Comparison of ENCODE assay signal across 9 cellular contexts in the genomic region with DNA sequence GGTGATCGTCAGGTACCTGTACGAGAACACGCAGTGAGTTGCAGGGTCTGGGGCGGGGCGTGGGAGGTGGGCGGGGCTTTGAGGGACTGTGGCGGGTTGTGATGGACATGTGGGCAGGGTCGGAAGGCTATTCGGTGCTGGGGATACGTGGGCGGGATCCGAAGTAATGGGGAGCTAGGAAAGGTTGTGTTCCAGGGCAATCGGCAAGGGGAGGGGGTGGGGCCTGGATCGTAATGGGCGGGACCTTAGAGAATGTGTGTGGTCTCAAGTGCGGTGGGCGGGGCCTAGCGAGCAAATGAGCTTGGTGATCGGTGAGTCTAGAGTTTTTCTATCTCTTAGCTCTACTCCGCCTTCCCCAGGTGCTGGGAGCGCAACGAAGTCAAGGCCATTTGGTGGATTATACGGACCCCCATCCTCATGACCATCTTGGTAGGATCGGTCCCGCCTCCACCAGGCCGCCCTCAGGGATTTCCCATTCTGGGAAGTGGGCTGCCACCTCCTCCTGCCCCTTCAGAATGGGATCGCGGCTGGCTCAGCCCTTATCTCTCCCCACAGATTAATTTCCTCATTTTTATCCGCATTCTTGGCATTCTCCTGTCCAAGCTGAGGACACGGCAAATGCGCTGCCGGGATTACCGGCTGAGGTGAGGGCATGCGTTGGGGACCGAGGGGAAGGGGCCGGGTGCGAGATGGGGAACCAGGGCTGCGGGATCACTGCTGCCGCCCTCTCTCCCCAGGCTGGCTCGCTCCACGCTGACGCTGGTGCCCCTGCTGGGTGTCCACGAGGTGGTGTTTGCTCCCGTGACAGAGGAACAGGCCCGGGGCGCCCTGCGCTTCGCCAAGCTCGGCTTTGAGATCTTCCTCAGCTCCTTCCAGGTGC. TPM values are rescaled to one million over a fixed set of nuclear protein-coding genes. Genes with fewer than 3 reads are reported as not detected.
DNase-seq lines count a peak whose midpoint lies in the region; ATAC-seq, FAIRE-seq and TF ChIP-seq lines count a peak whose summit lies in the region.
"Had no signal": no experiment of that assay in that cellular context is flagged by ENCODE, and none has a peak within 500 bp of the region (broad histone marks: within the 10 kb centered on the region; RNA-seq: fewer than 3 reads in every experiment).

No MANE protein-coding gene starts in this region.

- 3 to 4% methylated on average over 49 of the region's 49 CpGs for WGBS in sigmoid colon, 2 donors

- no peak overlapping the region for H3K27ac Mint-ChIP-seq in astrocyte (ENCODE audit: unreplicated experiment)

- H3K9me3 ChIP-seq in HUES6 (ENCODE audit: control insufficient read depth, insufficient read depth, low read depth, low read length), result no peaks in the 10 kb centered on the region
- H3K9me3 ChIP-seq in astrocyte (ENCODE audit: insufficient read depth, low read depth, low read length), result no peaks in the 10 kb centered on the region
- H3K9me3 ChIP-seq in gastrocnemius medialis, result no peaks in the 10 kb centered on the region
- H3K9me3 ChIP-seq in sigmoid colon, result no peaks in the 10 kb centered on the region

- peaks cover 2% of the 10 kb centered on the region for H3K4me1 Mint-ChIP-seq in astrocyte (ENCODE audit: low read depth, unreplicated experiment)

- peak overlapping the region; percentile 80 for H3K4me2 ChIP-seq in astrocyte (ENCODE audit: low read length)

- no peak for ATAC-seq in gastrocnemius medialis

- H3K4me3 ChIP-seq in HUES6 (ENCODE audit: low read depth, low read length) (peak overlapping the region; percentile 75), astrocyte (ENCODE audit: insufficient read depth, low read depth, low read length) (peak overlapping the region; percentile 28), gastrocnemius medialis (peak overlapping the region in 3 of 4 donors; percentile 19 to 40 (median 38)), sigmoid colon (peak overlapping the region in 2 of 4 donors; percentile 27)

- no peak for TF ChIP-seq POLR2A in gastrocnemius medialis (IDR thresholded peaks at IDR 0.05)
- TF ChIP-seq POLR2A in sigmoid colon (IDR thresholded peaks at IDR 0.05), result no peak

- DNase-seq in EH (ENCODE audit: low read depth) (peak; percentile 87), T-helper 9 cell (peak; percentile 70), astrocyte (ENCODE audit: low read depth) (peak; percentile 55), hypothalamus (lab: John Stamatoyannopoulos, UW) (peak in 43 of 51 donors; percentile 2 to 87 (median 56)), gastrocnemius medialis (no peak), sigmoid colon (no peak), H4 (ENCODE audit: low spot score) (no peak)

- no peaks in the 10 kb centered on the region for H3K79me2 ChIP-seq in astrocyte (ENCODE audit: insufficient read depth, low read length)

- peaks cover 7% of the 10 kb centered on the region for H3K36me3 Mint-ChIP-seq in astrocyte (ENCODE audit: low read depth, unreplicated experiment)

- peaks cover 9% of the 10 kb centered on the region for H3K27me3 Mint-ChIP-seq in astrocyte (ENCODE audit: low read depth, unreplicated experiment)

- H3K4me3 Mint-ChIP-seq in astrocyte (ENCODE audit: unreplicated experiment), result peak overlapping the region; percentile 71

- H3K4me1 ChIP-seq in HUES6 (ENCODE audit: control insufficient read depth, insufficient read depth, low read length) (peaks cover 9% of the 10 kb centered on the region; the same call in 1 of the 2 replicates), astrocyte (ENCODE audit: insufficient read depth, low read length) (peaks cover 8% of the 10 kb centered on the region), gastrocnemius medialis (peaks cover 4 to 16% of the 10 kb centered on the region in 2 donors), sigmoid colon (peaks cover 0 to 28% (median 23%) of the 10 kb centered on the region in 4 donors)

- H3K9me3 Mint-ChIP-seq in astrocyte (ENCODE audit: unreplicated experiment), result no peaks in the 10 kb centered on the region

- H3K27ac ChIP-seq in HUES6 (ENCODE audit: low read depth, low read length), result no peak overlapping the region
- no peak overlapping the region for H3K27ac ChIP-seq in astrocyte (ENCODE audit: low read depth, low read length)
- H3K27ac ChIP-seq in gastrocnemius medialis, result no peak overlapping the region
- no peak overlapping the region for H3K27ac ChIP-seq in sigmoid colon

- FAIRE-seq in astrocyte (lab: Jason Lieb, UNC), result no peak
- FAIRE-seq: TTC549 had no signal

- H4K20me1 ChIP-seq in astrocyte (ENCODE audit: insufficient read depth, low read length), result no peaks in the 10 kb centered on the region

- in situ Hi-C loops in gastrocnemius medialis (cut with MboI; ENCODE audit: low sequenced_read_pairs in 4 of 4), result no loop called here

- peaks cover 17% of the 10 kb centered on the region for H3K27me3 ChIP-seq in HUES6 (ENCODE audit: control insufficient read depth, insufficient read depth, low read length)
- H3K27me3 ChIP-seq in astrocyte (ENCODE audit: insufficient read depth, low read length), result peaks cover 9% of the 10 kb centered on the region
- peaks cover 34 to 45% (median 39%) of the 10 kb centered on the region in 3 donors for H3K27me3 ChIP-seq in gastrocnemius medialis
- peaks cover 24 to 77% (median 45%) of the 10 kb centered on the region in 3 donors for H3K27me3 ChIP-seq in sigmoid colon

- TF ChIP-seq CTCF in astrocyte (IDR thresholded peaks at IDR 0.05; ENCODE audit: insufficient read depth, low read depth, low read length) (no peak), gastrocnemius medialis (IDR thresholded peaks at IDR 0.05 in 4 of 5, conservative IDR thresholded peaks at IDR 0.05 in 1 of 5) (no peak), sigmoid colon (IDR thresholded peaks at IDR 0.05) (no peak)

- TF ChIP-seq EP300 in sigmoid colon (IDR thresholded peaks at IDR 0.05), result no peak

- intact Hi-C loops in gastrocnemius medialis (cut with DNase I; ENCODE audit: low total_unique reads), result no loop called here
- intact Hi-C loops in sigmoid colon (cut with DNase I), result no loop called here

- H3K36me3 ChIP-seq in HUES6 (ENCODE audit: control insufficient read depth, insufficient read depth, low read length) (no peaks in the 10 kb centered on the region), astrocyte (ENCODE audit: insufficient read depth, low read length) (no peaks in the 10 kb centered on the region), gastrocnemius medialis (no peaks in the 10 kb centered on the region), sigmoid colon (no peaks in the 10 kb centered on the region)

- H3K9ac ChIP-seq in HUES6 (ENCODE audit: low read length) (peak overlapping the region; percentile 34), astrocyte (ENCODE audit: low read length) (peak overlapping the region; percentile 23)

- H2AFZ ChIP-seq in astrocyte (ENCODE audit: low read depth, low read length), result peak overlapping the region; percentile 69

RNA-seq across cellular contexts. Expression of a gene that starts 9.6 kb away (rescaled TPM):
- total RNA-seq in astrocyte, result 4.4 and 4.6 TPM in 2 replicates
- total RNA-seq in gastrocnemius medialis, result not detected
- total RNA-seq in sigmoid colon, result not detected
- 10 to 100 TPM in 1 of 3 donors, 1 to 10 TPM in 1, under 1 TPM in 1; 0.69 to 11.8 (median 3.6) TPM for polyA plus RNA-seq in sigmoid colon
- not detected in 2 replicates for total RNA-seq in H4 (2014; rRNA removed; shearing (Covaris generic))

RNA-seq across cellular contexts. Expression of a gene that starts 14.2 kb away (rescaled TPM):
- total RNA-seq in astrocyte (416 and 459 TPM in 2 replicates), gastrocnemius medialis (100 to 1,000 TPM; 136 to 167 (median 144) TPM), sigmoid colon (100 to 1,000 TPM; 145 to 261 (median 242) TPM)
- 100 to 1,000 TPM; 271 to 423 (median 382) TPM for polyA plus RNA-seq in sigmoid colon
- total RNA-seq in H4 (2014; rRNA removed; shearing (Covaris generic)), result 318 and 326 TPM in 2 replicates

RNA-seq across cellular contexts. Expression of a gene that starts 14.9 kb away (rescaled TPM):
- total RNA-seq in astrocyte, result 21.8 and 23.4 TPM in 2 replicates
- total RNA-seq in gastrocnemius medialis, result 1 to 10 TPM in 2 of 4 donors, under 1 TPM in 2; 0.80 to 1.4 (median 0.97) TPM
- total RNA-seq in sigmoid colon, result 1 to 10 TPM; 2.1 to 4.7 (median 3.4) TPM
- polyA plus RNA-seq in sigmoid colon, result 1 to 10 TPM; 1.2 to 7.6 (median 1.6) TPM
- total RNA-seq in H4 (2014; rRNA removed; shearing (Covaris generic)), result 5.4 and 5.9 TPM in 2 replicates

RNA-seq across cellular contexts. Expression of a gene that starts 38.4 kb away (rescaled TPM):
- total RNA-seq in astrocyte (24.6 and 27.8 TPM in 2 replicates), gastrocnemius medialis (1 to 10 TPM; 3.0 to 6.7 (median 4.8) TPM), sigmoid colon (10 to 100 TPM; 10.4 to 34.6 (median 14.7) TPM)
- 10 to 100 TPM; 40.2 to 75.6 (median 40.5) TPM for polyA plus RNA-seq in sigmoid colon
- total RNA-seq in H4 (2014; rRNA removed; shearing (Covaris generic)), result 5.1 and 11.7 TPM in 2 replicates

RNA-seq across cellular contexts. Expression of a gene that starts 53.1 kb away (rescaled TPM):
- total RNA-seq in astrocyte (19.6 and 21.1 TPM in 2 replicates), gastrocnemius medialis (10 to 100 TPM in 1 of 4 donors, 1 to 10 TPM in 3; 6.6 to 14.3 (median 8.7) TPM), sigmoid colon (1 to 10 TPM; 7.1 to 9.7 (median 8.8) TPM)
- 10 to 100 TPM in 2 of 3 donors, 1 to 10 TPM in 1; 9.5 to 16.5 (median 10.8) TPM for polyA plus RNA-seq in sigmoid colon
- total RNA-seq in H4 (2014; rRNA removed; shearing (Covaris generic)), result 2.3 and 2.8 TPM in 2 replicates

Comparison
In these comparisons a context has a peak if more than half of its experiments do, and no peak if none do; other contexts are left out.
1. DNase-seq: peak in EH (single experiment), T-helper 9 cell (single experiment), astrocyte (single experiment) and hypothalamus (43 of 51); none in gastrocnemius medialis (0 of 2), sigmoid colon (single experiment) and H4 (single experiment).